28 cellular contexts compared by ENCODE assay signal in genomic region chr10:21352886-21353285, GRCh38.
DNase-seq lines count a peak whose midpoint lies in the region; ATAC-seq and FAIRE-seq lines count a peak whose summit lies in the region.
"Had no signal": no experiment of that assay in that cellular context is flagged by ENCODE, and none has a peak within 500 bp of the region (broad histone marks: within the 10 kb centered on the region; RNA-seq: fewer than 3 reads in every experiment).

No MANE protein-coding gene starts in this region.

- DNase-seq in GM18507 (ENCODE audit: extremely low spot score, insufficient read length, low read depth): no peak
- no peak for DNase-seq in stimulated activated CD4-positive, alpha-beta T cell treated with anti-CD3 and anti-CD28 coated beads, Interleukin-12 subunit alpha, Interleukin-12 subunit beta, amount 100 ng/mL, for 4 hours
- no peak for DNase-seq in activated naive CD4-positive, alpha-beta T cell treated with Interleukin-2 at 50 U/mL for 16 hours
- DNase-seq in activated CD4-positive, alpha-beta T cell treated with anti-CD3 and anti-CD28 coated beads for 48 hours: no peak
- DNase-seq: activated CD4-positive, alpha-beta T cell treated with anti-CD3 and anti-CD28 coated beads for 36 hours; activated effector memory CD4-positive, alpha-beta T cell treated with anti-CD3 and anti-CD28 coated beads, Interleukin-2, amount 50 U/mL, for 16 hours; activated naive CD8-positive, alpha-beta T cell treated with anti-CD3 and anti-CD28 coated beads, Interleukin-2, amount 10 ng/mL, durations not matched to agents 7 days and 5 days; activated T-cell treated with anti-CD3 and anti-CD28 coated beads, Interleukin-2, amount 50 U/mL, for 1 hour; Calu3; central memory CD4-positive, alpha-beta T cell; DMS79 treated with DMSO at 0.1 percent for 48 hours; foreskin fibroblast; GF-D8; heart left ventricle; lower lobe of right lung; NCI-H1105 treated with DMSO at 0.1 percent for 48 hours; NCI-H2029 treated with DMSO at 0.1 percent for 48 hours; NCI-H226; NCI-H82; T-helper 2 cell had no signal

- peak; percentile 59 for FAIRE-seq in GM18507 (lab: Jason Lieb, UNC)
- FAIRE-seq: astrocyte, H54, K562 had no signal

- ATAC-seq in GM19452 (IDR thresholded peaks at IDR 0.05; ENCODE audit: unreplicated experiment) (peak; percentile 90), HG02938 (IDR thresholded peaks at IDR 0.05; ENCODE audit: unreplicated experiment) (peak; percentile 84), HG03520 (IDR thresholded peaks at IDR 0.05; ENCODE audit: unreplicated experiment) (peak; percentile 78), GM18858 (IDR thresholded peaks at IDR 0.05; ENCODE audit: unreplicated experiment) (no peak)
- ATAC-seq: activated CD4-positive, alpha-beta T cell treated with anti-CD3 and anti-CD28 coated beads for 36 hours; heart left ventricle; K562; lower lobe of right lung; natural killer cell treated with Interleukin-12 subunit alpha and Interleukin-12 subunit beta and Interleukin-15 and Interleukin-18, amount 100 ng/mL, for 72 hours had no signal
